8 cellular contexts compared by ENCODE assay signal in the genomic region with DNA sequence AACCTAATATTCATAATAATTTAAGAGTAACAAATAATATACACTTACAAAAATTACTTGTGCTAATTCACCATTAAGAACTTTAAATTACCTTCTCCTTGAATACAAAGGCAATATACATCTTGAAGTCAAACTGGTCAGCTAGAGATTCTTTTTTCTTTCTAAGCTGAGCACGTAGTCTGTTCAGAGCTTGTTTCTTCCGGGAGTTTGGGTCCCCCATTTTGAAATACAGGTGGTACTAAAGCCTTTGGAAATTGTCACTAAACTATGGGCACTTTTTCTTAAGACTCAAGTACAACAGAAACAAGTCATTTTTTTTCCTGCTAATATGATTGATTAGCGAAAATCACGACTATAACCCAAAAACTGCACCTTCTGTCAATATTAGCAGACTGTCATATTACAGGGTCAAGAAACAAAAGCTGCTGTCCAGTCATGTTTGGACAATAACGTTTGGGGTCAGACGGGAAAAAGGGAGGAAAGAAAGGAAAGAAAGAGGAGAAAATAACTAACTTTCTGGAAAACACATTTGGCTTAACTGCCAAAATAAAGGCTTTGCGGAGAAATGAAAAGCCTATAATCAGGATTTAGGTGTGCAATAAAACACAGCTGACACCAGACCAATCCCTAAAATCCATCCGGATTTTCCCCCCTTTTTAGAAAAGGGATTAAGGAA.
DNase-seq lines count a peak whose midpoint lies in the region; FAIRE-seq and TF ChIP-seq lines count a peak whose summit lies in the region.

No MANE protein-coding gene starts in this region.

- no peaks in the 10 kb centered on the region for H3K9me3 Mint-ChIP-seq in nephron

- H3K27me3 Mint-ChIP-seq in nephron (ENCODE audit: low read depth), result no peaks in the 10 kb centered on the region

- H3K4me3 ChIP-seq in NB4 (ENCODE audit: low read depth, low read length) (peak overlapping the region; percentile 76), coronary artery (peak overlapping the region; percentile 95)

- DNase-seq in CD1c-positive myeloid dendritic cell (ENCODE audit: extremely low spot score) (peak; percentile 17), NB4 (ENCODE audit: low read depth) (peak; percentile 31), coronary artery (ENCODE audit: low spot score) (no peak), hippocampal formation (lab: John Stamatoyannopoulos, UW) (no peak), urothelium cell line (ENCODE audit: low spot score) (no peak), HuH-7 (ENCODE audit: low spot score) (no peak)
- DNase-seq in activated CD4-positive, alpha-beta T cell treated with anti-CD3 and anti-CD28 coated beads, Interleukin-2, amount 50 U/mL, for 4 hours, result no peak

- TF ChIP-seq POLR2A in NB4 (IDR thresholded peaks at IDR 0.05; ENCODE audit: extremely low read depth, insufficient read length), result no peak

- H3K4me1 Mint-ChIP-seq in nephron, result peaks cover 35% of the 10 kb centered on the region

- H3K36me3 Mint-ChIP-seq in nephron (ENCODE audit: low read depth), result peaks cover 40% of the 10 kb centered on the region

- TF ChIP-seq CTCF in NB4 (IDR thresholded peaks at IDR 0.05; ENCODE audit: low read depth, low read length) (no peak), coronary artery (IDR thresholded peaks at IDR 0.05) (no peak), nephron (IDR thresholded peaks at IDR 0.05; ENCODE audit: unreplicated experiment in 3 of 3) (no peak)

- H3K27ac Mint-ChIP-seq in nephron, result peak overlapping the region; percentile 95 to 100 (median 98)

- H3K27ac ChIP-seq in coronary artery, result peak overlapping the region; percentile 45 to 98

- no peak for FAIRE-seq in urothelium cell line (lab: Jason Lieb, UNC)

- H3K4me3 Mint-ChIP-seq in nephron, result peak overlapping the region; percentile 87 to 89 (median 87)

Comparison
In these comparisons a context has a peak if more than half of its experiments do, and no peak if none do; other contexts are left out.
1. DNase-seq: peak in CD1c-positive myeloid dendritic cell (single experiment) and NB4 (single experiment); none in coronary artery (single experiment), hippocampal formation (0 of 2), activated CD4-positive, alpha-beta T cell treated with anti-CD3 and anti-CD28 coated beads, Interleukin-2, amount 50 U/mL, for 4 hours (0 of 2), urothelium cell line (single experiment) and HuH-7 (single experiment).